In the genomic region with DNA sequence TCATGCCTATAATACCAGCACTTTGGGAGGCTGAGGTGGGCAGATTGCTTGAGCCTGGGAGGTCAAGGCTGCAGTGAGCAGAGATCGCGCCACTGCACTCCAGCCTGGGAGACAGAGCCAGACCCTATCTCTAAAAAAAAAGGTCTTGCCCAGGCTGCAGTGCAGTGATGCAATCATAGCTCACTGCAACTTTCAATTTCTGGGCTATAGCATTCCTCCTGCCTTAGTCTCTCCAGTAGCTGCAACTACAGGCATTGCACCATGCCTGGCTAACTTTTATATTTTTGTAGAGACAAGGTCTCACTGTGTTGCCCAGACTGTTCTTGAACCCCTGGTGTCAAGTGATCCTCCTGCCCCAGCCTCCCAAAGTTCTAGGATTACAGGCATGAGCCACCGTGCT, we compare ENCODE assay signal across 7 cellular contexts.
DNase-seq lines count a peak whose midpoint lies in the region; FAIRE-seq and TF ChIP-seq lines count a peak whose summit lies in the region.
"Not testable (repeated sequence)": the region's sequence is repeated elsewhere in the genome, so short reads cannot be mapped to it uniquely, and the experiment has no call there.

No MANE protein-coding gene starts in this region.

- not testable (repeated sequence) for H3K9me3 Mint-ChIP-seq in HFFc6; astrocyte (ENCODE audit: unreplicated experiment)

- not testable (repeated sequence) for H2AFZ ChIP-seq in astrocyte (ENCODE audit: low read depth, low read length); osteoblast (ENCODE audit: low read length)

- peak overlapping the region; percentile 29; the same call in 1 of the 2 replicates for H3K27ac Mint-ChIP-seq in HFFc6
- peak overlapping the region; percentile 67 for H3K27ac Mint-ChIP-seq in astrocyte (ENCODE audit: unreplicated experiment)

- not testable (repeated sequence) for H3K27me3 Mint-ChIP-seq in HFFc6 (ENCODE audit: insufficient read depth); astrocyte (ENCODE audit: low read depth, unreplicated experiment)

- not testable (repeated sequence) for H4K20me1 ChIP-seq in astrocyte (ENCODE audit: insufficient read depth, low read length); osteoblast (ENCODE audit: insufficient read depth, low read length)

- H3K27ac ChIP-seq in astrocyte (ENCODE audit: low read depth, low read length) = not testable (repeated sequence)
- H3K27ac ChIP-seq in osteoblast (ENCODE audit: low read depth, low read length) = peak overlapping the region; percentile 89

- not testable (repeated sequence) for H3K9me3 ChIP-seq in astrocyte (ENCODE audit: insufficient read depth, low read depth, low read length); osteoblast (ENCODE audit: low read depth, low read length)

- H3K79me2 ChIP-seq in astrocyte (ENCODE audit: insufficient read depth, low read length); osteoblast (ENCODE audit: insufficient read depth, low read length): not testable (repeated sequence)

- TF ChIP-seq CTCF in HFFc6 (IDR thresholded peaks at IDR 0.05); astrocyte (IDR thresholded peaks at IDR 0.05; ENCODE audit: insufficient read depth, low read depth, low read length); osteoblast (IDR thresholded peaks at IDR 0.05; ENCODE audit: extremely low read depth, low read depth, low read length): not testable (repeated sequence)

- H3K4me3 Mint-ChIP-seq in HFFc6; astrocyte (ENCODE audit: unreplicated experiment): not testable (repeated sequence)

- H3K36me3 Mint-ChIP-seq in HFFc6 (ENCODE audit: low read depth); astrocyte (ENCODE audit: low read depth, unreplicated experiment): not testable (repeated sequence)

- DNase-seq in AG20443 (ENCODE audit: low spot score) = peak; percentile 46
- peak; percentile 57 for DNase-seq in HFFc6
- peak; percentile 41 for DNase-seq in RCC 7860 (ENCODE audit: low spot score)
- DNase-seq in astrocyte (ENCODE audit: low read depth) = peak; percentile 60
- peak; percentile 51 for DNase-seq in dedifferentiated amniotic fluid mesenchymal stem cell (ENCODE audit: extremely low spot score)
- DNase-seq in fibroblast of the conjunctiva (ENCODE audit: low read depth) = peak; percentile 42
- peak; percentile 22 for DNase-seq in osteoblast (ENCODE audit: insufficient read length, low spot score, missing footprints)

- not testable (repeated sequence) for H3K9ac ChIP-seq in astrocyte (ENCODE audit: low read length)

- not testable (repeated sequence) for FAIRE-seq in RCC 7860 (lab: Jason Lieb, UNC); astrocyte (lab: Jason Lieb, UNC)

- not testable (repeated sequence) for H3K27me3 ChIP-seq in astrocyte (ENCODE audit: insufficient read depth, low read length); osteoblast (ENCODE audit: insufficient read depth, low read length)

- not testable (repeated sequence) for H3K4me1 Mint-ChIP-seq in HFFc6 (ENCODE audit: low read depth); astrocyte (ENCODE audit: low read depth, unreplicated experiment)

- not testable (repeated sequence) for H3K36me3 ChIP-seq in astrocyte (ENCODE audit: insufficient read depth, low read length); osteoblast (ENCODE audit: insufficient read depth, low read length)

- H3K4me2 ChIP-seq in astrocyte (ENCODE audit: low read length) = not testable (repeated sequence)
- peak overlapping the region; percentile 3 for H3K4me2 ChIP-seq in osteoblast (ENCODE audit: insufficient read depth, low read length)

- H3K4me1 ChIP-seq in astrocyte (ENCODE audit: insufficient read depth, low read length) = peaks cover 27% of the 10 kb centered on the region
- peaks cover 28% of the 10 kb centered on the region for H3K4me1 ChIP-seq in osteoblast (ENCODE audit: insufficient read depth, low read length)

- not testable (repeated sequence) for H3K4me3 ChIP-seq in astrocyte (ENCODE audit: insufficient read depth, low read depth, low read length); osteoblast (ENCODE audit: insufficient read depth, low read length)
